8 cellular contexts compared by ENCODE assay signal in genomic region chr22:41092023-41092817, GRCh38. TPM values are rescaled to one million over a fixed set of nuclear protein-coding genes. Genes with fewer than 3 reads are reported as not detected.
DNase-seq lines count a peak whose midpoint lies in the region; ATAC-seq and TF ChIP-seq lines count a peak whose summit lies in the region.

Gene EP300 (plus strand): TSS chr22:41092592. CDS start chr22:41093005, 413 bp downstream.

- TF ChIP-seq CTCF in Calu3 (IDR thresholded peaks at IDR 0.05; ENCODE audit: unreplicated experiment): peak; percentile 44
- TF ChIP-seq CTCF in fibroblast of villous mesenchyme (IDR thresholded peaks at IDR 0.05; ENCODE audit: insufficient read depth, low read depth, low read length): peak; percentile 27
- peak; percentile 27 for TF ChIP-seq CTCF in neural progenitor cell (IDR thresholded peaks at IDR 0.05)

- CTCF ChIA-PET in Calu3 (lab: Charles Lee): interaction anchor here (0.5 to 1.0 kb wide), 3 partner anchors 78 to 144 kb away, joined by 4 to 5 read pairs (median 4); partner anchors contain the start of gene RBX1

- intact Hi-C loops in Calu3 (cut with micrococcal nuclease; ENCODE audit: unreplicated experiment): loop anchor here (5.0 kb wide), 2 partner anchors 70 to 140 kb away; partner anchors contain the start of gene RBX1

- H3K27ac Mint-ChIP-seq in Calu3 (ENCODE audit: unreplicated experiment) (peak within 1 kb of the TSS; percentile 100), neural progenitor cell (peak within 1 kb of the TSS; percentile 99)

- no peaks in the 10 kb centered on the region for H3K9me3 ChIP-seq in neural progenitor cell (ENCODE audit: low read depth)

- ATAC-seq in GM19452 (IDR thresholded peaks at IDR 0.05; ENCODE audit: unreplicated experiment): peak; percentile 38

- peaks cover 48% of the 10 kb centered on the region for H4K20me1 ChIP-seq in neural progenitor cell (ENCODE audit: low read depth)

- peaks cover 55% of the 10 kb centered on the region for H3K79me2 ChIP-seq in neural progenitor cell (ENCODE audit: low read depth)

- no peaks in the 10 kb centered on the region for H3K27me3 Mint-ChIP-seq in Calu3 (ENCODE audit: unreplicated experiment)
- peaks cover 1% of the 10 kb centered on the region for H3K27me3 Mint-ChIP-seq in neural progenitor cell (ENCODE audit: insufficient read depth, low read depth)

- H3K4me3 Mint-ChIP-seq in Calu3 (ENCODE audit: low read depth, unreplicated experiment) (peak within 1 kb of the TSS; percentile 79), neural progenitor cell (peak within 1 kb of the TSS; percentile 98)

- peaks cover 3% of the 10 kb centered on the region for H3K36me3 ChIP-seq in neural progenitor cell

- H3K4me1 Mint-ChIP-seq in Calu3 (ENCODE audit: low read depth, unreplicated experiment) (no peaks in the 10 kb centered on the region), neural progenitor cell (peaks cover 30% of the 10 kb centered on the region)

- H3K4me2 ChIP-seq in neural progenitor cell: peak within 1 kb of the TSS; percentile 92

- TF ChIP-seq POLR2A in Raji (IDR thresholded peaks at IDR 0.05; ENCODE audit: insufficient read depth, low read depth, low read length): peak; percentile 58

- peak within 1 kb of the TSS; percentile 86 for H3K4me3 ChIP-seq in fibroblast of villous mesenchyme (ENCODE audit: low read depth, low read length)
- H3K4me3 ChIP-seq in neural progenitor cell: peak within 1 kb of the TSS; percentile 99

- H3K9me3 Mint-ChIP-seq in Calu3 (ENCODE audit: low read depth, unreplicated experiment) (no peaks in the 10 kb centered on the region), neural progenitor cell (no peaks in the 10 kb centered on the region)

- DNase-seq in Calu3 (peak; percentile 86), HPDE6-E6E7 (ENCODE audit: extremely low spot score) (peak; percentile 48), activated gamma-delta T cell (lab: John Stamatoyannopoulos, UW) (peak; percentile 64), fibroblast of villous mesenchyme (ENCODE audit: low read depth) (peak; percentile 74), neural progenitor cell (ENCODE audit: low spot score) (peak; percentile 85), stromal cell of bone marrow (ENCODE audit: low read depth) (peak; percentile 70)

- H3K27me3 ChIP-seq in neural progenitor cell: no peaks in the 10 kb centered on the region

- H3K4me1 ChIP-seq in neural progenitor cell: peaks cover 21% of the 10 kb centered on the region

- no TSS peak for BruUV-seq in Calu3 (replicated peaks; lab: Mats Ljungman, UMichigan)

- H3K9ac ChIP-seq in neural progenitor cell: peak within 1 kb of the TSS; percentile 95

- peaks cover 13% of the 10 kb centered on the region for H3F3A ChIP-seq in neural progenitor cell (ENCODE audit: low read depth)

- H3K36me3 Mint-ChIP-seq in Calu3 (ENCODE audit: insufficient read depth, unreplicated experiment) (peaks cover 56% of the 10 kb centered on the region), neural progenitor cell (peaks cover 16% of the 10 kb centered on the region)

- peak within 1 kb of the TSS; percentile 99 for H3K27ac ChIP-seq in neural progenitor cell

- no peak within 1 kb of the TSS for H2AFZ ChIP-seq in neural progenitor cell (replicated peaks)

RNA-seq across cellular contexts. Expression of gene EP300, which starts in this region (rescaled TPM):
- total RNA-seq in Calu3 (2022): 67.2 and 71.5 TPM in 2 replicates
- 45.4 and 73.8 TPM in 2 replicates for total RNA-seq in fibroblast of villous mesenchyme
- 57.9 and 66.6 TPM in 2 replicates for total RNA-seq in neural progenitor cell (ENCODE audit: low replicate concordance)

Comparison
In these comparisons a context has a peak if more than half of its experiments do, and no peak if none do; other contexts are left out.
1. Peak in every context shown above with its lines: DNase-seq, ATAC-seq, H3K4me3 ChIP-seq and H3K27ac ChIP-seq.